Comparison of ENCODE assay signal across 15 cellular contexts in the genomic region with DNA sequence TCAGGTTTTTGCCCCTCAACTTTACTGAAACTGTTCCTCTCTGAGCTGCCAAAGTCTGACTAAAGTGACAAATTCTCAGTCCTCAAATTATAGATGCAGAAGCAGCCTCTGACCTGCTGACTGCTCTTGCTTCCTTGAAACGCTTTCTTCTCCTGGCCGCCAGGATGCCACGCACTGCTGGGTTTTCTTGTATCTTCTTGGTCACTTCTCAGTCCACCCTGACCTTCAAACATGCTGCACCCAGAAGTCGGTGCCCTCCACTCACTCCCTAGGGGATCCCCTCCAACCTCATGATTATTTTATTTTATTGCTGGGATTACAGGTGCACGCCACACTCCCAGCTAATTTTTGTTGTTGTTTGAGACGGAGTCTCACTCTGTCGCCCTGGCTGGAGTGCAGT.
"Had no signal": no experiment of that assay in that cellular context is flagged by ENCODE, and none has a peak within 500 bp of the region (broad histone marks: within the 10 kb centered on the region; RNA-seq: fewer than 3 reads in every experiment).

No MANE protein-coding gene starts in this region.

- H3K27ac Mint-ChIP-seq: activated B cell treated with CpG ODN at 0.5 μM for 24 hours; activated naive CD4-positive, alpha-beta T cell treated with anti-CD3 and anti-CD28 coated beads for 36 hours; activated T-helper 17 cell treated with anti-CD3 and anti-CD28 coated beads, Interleukin-2, amount 50 U/mL, for 72 hours had no signal

- H3K27me3 ChIP-seq: adrenal gland, esophagus muscularis mucosa, upper lobe of right lung had no signal

- H3K79me2 ChIP-seq: parathyroid adenoma had no signal

- DNase-seq: activated B cell treated with CpG ODN at 0.5 μM for 24 hours; activated CD4-positive, alpha-beta T cell treated with anti-CD3 and anti-CD28 coated beads, Interleukin-2, amount 10 ng/mL, durations not matched to agents 7 days and 5 days; activated CD8-positive, alpha-beta memory T cell treated with anti-CD3 and anti-CD28 coated beads for 24 hours; activated naive CD4-positive, alpha-beta T cell treated with anti-CD3 and anti-CD28 coated beads for 36 hours; adrenal gland; central memory CD4-positive, alpha-beta T cell; hypothalamus; small intestine; upper lobe of right lung had no signal

- H3K4me3 ChIP-seq: adrenal gland, esophagus muscularis mucosa, upper lobe of right lung had no signal

- FAIRE-seq: endometrium, small intestine had no signal

- H3K9me3 ChIP-seq: adrenal gland, esophagus muscularis mucosa, upper lobe of right lung had no signal

- H3K27me3 Mint-ChIP-seq: activated B cell treated with CpG ODN at 0.5 μM for 24 hours; activated CD4-positive, alpha-beta T cell treated with anti-CD3 and anti-CD28 coated beads, Interleukin-2, amount 10 ng/mL, durations not matched to agents 7 days and 5 days; activated T-helper 17 cell treated with anti-CD3 and anti-CD28 coated beads, Interleukin-2, amount 50 U/mL, for 72 hours had no signal

- H2AFZ ChIP-seq: parathyroid adenoma had no signal

- H3K9me3 Mint-ChIP-seq: activated B cell treated with CpG ODN at 0.5 μM for 24 hours; activated CD4-positive, alpha-beta T cell treated with anti-CD3 and anti-CD28 coated beads, Interleukin-2, amount 10 ng/mL, durations not matched to agents 7 days and 5 days; activated naive CD4-positive, alpha-beta T cell treated with anti-CD3 and anti-CD28 coated beads for 36 hours; stimulated activated effector memory CD8-positive, alpha-beta T cell treated with anti-CD3 and anti-CD28 coated beads, Interleukin-12 subunit alpha, Interleukin-12 subunit beta, amount 100 ng/mL, for 72 hours had no signal

- H3K4me3 Mint-ChIP-seq: activated B cell treated with CpG ODN at 0.5 μM for 24 hours; activated CD4-positive, alpha-beta T cell treated with anti-CD3 and anti-CD28 coated beads, Interleukin-2, amount 10 ng/mL, durations not matched to agents 7 days and 5 days; activated naive CD4-positive, alpha-beta T cell treated with anti-CD3 and anti-CD28 coated beads for 36 hours; activated T-helper 17 cell treated with anti-CD3 and anti-CD28 coated beads, Interleukin-2, amount 50 U/mL, for 72 hours; stimulated activated effector memory CD8-positive, alpha-beta T cell treated with anti-CD3 and anti-CD28 coated beads, Interleukin-12 subunit alpha, Interleukin-12 subunit beta, amount 100 ng/mL, for 72 hours had no signal

- H3K36me3 ChIP-seq: adrenal gland, esophagus muscularis mucosa, upper lobe of right lung had no signal

- ATAC-seq: activated T-helper 17 cell treated with anti-CD3 and anti-CD28 coated beads, Interleukin-2, amount 50 U/mL, for 72 hours; SK-N-SH treated with all-trans-retinoic acid at 6 μM for 48 hours; stimulated activated effector memory CD8-positive, alpha-beta T cell treated with anti-CD3 and anti-CD28 coated beads, Interleukin-12 subunit alpha, Interleukin-12 subunit beta, amount 100 ng/mL, for 72 hours; upper lobe of right lung had no signal

- H3K9ac ChIP-seq: parathyroid adenoma had no signal

- H3K27ac ChIP-seq: adrenal gland, parathyroid adenoma, upper lobe of right lung had no signal
